ENCODE assay signal across 1 cellular context in genomic region chr15:43230640-43231115, GRCh38.
TF ChIP-seq lines count a peak whose summit lies in the region.

No MANE protein-coding gene starts in this region.

TF ChIP-seq in K562, 482 proteins besides CTCF, POLR2A, EP300 and RAD21 (continued from another document and continues in another):
- TF ChIP-seq ZNF318 (IDR thresholded peaks at IDR 0.05; ENCODE audit: borderline replicate concordance in 1 of 2, low read depth in 1 of 2) (no peak), MAX (CRISPR knock-in tag; IDR thresholded peaks at IDR 0.05) (no peak), PRMT5 (CRISPR knock-in tag; IDR thresholded peaks at IDR 0.05) (no peak), ZNF24 (IDR thresholded peaks at IDR 0.05) (no peak), ZFP30 (CRISPR knock-in tag; IDR thresholded peaks at IDR 0.05; ENCODE audit: borderline replicate concordance) (no peak), ARID2 (IDR thresholded peaks at IDR 0.05) (no peak), RFX1 (IDR thresholded peaks at IDR 0.05) (no peak), CHCHD3 (CRISPR knock-in tag; IDR thresholded peaks at IDR 0.05) (no peak), SNRNP70 (optimal IDR thresholded peaks at IDR 0.05; ENCODE audit: low read depth, low read length) (no peak), TRIM24 (IDR thresholded peaks at IDR 0.05) (peak; percentile 79 to 84), CSDE1 (IDR thresholded peaks at IDR 0.05) (no peak), SMAD1 (IDR thresholded peaks at IDR 0.05; ENCODE audit: low read depth, low read length, partially characterized antibody) (no peak), CREBBP (IDR thresholded peaks at IDR 0.05; ENCODE audit: low read depth, low read length) (no peak), FOS (IDR thresholded peaks at IDR 0.05; ENCODE audit: extremely low read depth, insufficient read length) (no peak), GATAD2A (IDR thresholded peaks at IDR 0.05) (no peak; the same call in 1 of the 2 replicates), MAFG (tag; conservative IDR thresholded peaks at IDR 0.05) (peak; percentile 97), CGGBP1 (CRISPR knock-in tag; IDR thresholded peaks at IDR 0.05) (no peak), MITF (IDR thresholded peaks at IDR 0.05) (peak; percentile 69), ZNF408 (CRISPR knock-in tag; IDR thresholded peaks at IDR 0.05; ENCODE audit: low read depth) (no peak), MEF2A (IDR thresholded peaks at IDR 0.05; ENCODE audit: control insufficient read depth, low read depth, low read length) (no peak), NCOA1 (IDR thresholded peaks at IDR 0.05; ENCODE audit: low read depth) (no peak), ZC3H8 (IDR thresholded peaks at IDR 0.05) (no peak), SNAPC5 (CRISPR knock-in tag; IDR thresholded peaks at IDR 0.05) (no peak), ZNF124 (CRISPR knock-in tag; IDR thresholded peaks at IDR 0.05) (no peak), ZNF134 (CRISPR knock-in tag; conservative IDR thresholded peaks at IDR 0.05) (no peak), ZNF174 (CRISPR knock-in tag; IDR thresholded peaks at IDR 0.05) (no peak), HNRNPK (IDR thresholded peaks at IDR 0.05; ENCODE audit: low read depth, low read length, poor library complexity, severe bottlenecking) (no peak), TEAD1 (CRISPR knock-in tag; IDR thresholded peaks at IDR 0.05) (peak in 1 of 2 experiments; percentile 64; a peak in 1 of 4 replicates), SETDB1 (IDR thresholded peaks at IDR 0.05; ENCODE audit: low read length) (no peak), E4F1 (CRISPR knock-in tag; IDR thresholded peaks at IDR 0.05; ENCODE audit: borderline replicate concordance) (no peak), MAFF (IDR thresholded peaks at IDR 0.05; ENCODE audit: low read length) (peak; percentile 72; the same call in 1 of the 2 replicates), CBX2 (IDR thresholded peaks at IDR 0.05; ENCODE audit: insufficient read depth, low read length, poor library complexity, severe bottlenecking) (no peak), ZBED1 (IDR thresholded peaks at IDR 0.05) (no peak), MTA2 (IDR thresholded peaks at IDR 0.05; ENCODE audit: low read depth) (peak; percentile 67), SMARCE1 (IDR thresholded peaks at IDR 0.05) (peak; percentile 69; the same call in 1 of the 2 replicates), ZBTB5 (IDR thresholded peaks at IDR 0.05) (no peak)
- TF ChIP-seq, protein P1, sequence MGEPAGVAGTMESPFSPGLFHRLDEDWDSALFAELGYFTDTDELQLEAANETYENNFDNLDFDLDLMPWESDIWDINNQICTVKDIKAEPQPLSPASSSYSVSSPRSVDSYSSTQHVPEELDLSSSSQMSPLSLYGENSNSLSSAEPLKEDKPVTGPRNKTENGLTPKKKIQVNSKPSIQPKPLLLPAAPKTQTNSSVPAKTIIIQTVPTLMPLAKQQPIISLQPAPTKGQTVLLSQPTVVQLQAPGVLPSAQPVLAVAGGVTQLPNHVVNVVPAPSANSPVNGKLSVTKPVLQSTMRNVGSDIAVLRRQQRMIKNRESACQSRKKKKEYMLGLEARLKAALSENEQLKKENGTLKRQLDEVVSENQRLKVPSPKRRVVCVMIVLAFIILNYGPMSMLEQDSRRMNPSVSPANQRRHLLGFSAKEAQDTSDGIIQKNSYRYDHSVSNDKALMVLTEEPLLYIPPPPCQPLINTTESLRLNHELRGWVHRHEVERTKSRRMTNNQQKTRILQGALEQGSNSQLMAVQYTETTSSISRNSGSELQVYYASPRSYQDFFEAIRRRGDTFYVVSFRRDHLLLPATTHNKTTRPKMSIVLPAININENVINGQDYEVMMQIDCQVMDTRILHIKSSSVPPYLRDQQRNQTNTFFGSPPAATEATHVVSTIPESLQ (CRISPR knock-in tag; IDR thresholded peaks at IDR 0.05), result no peak
- TF ChIP-seq, protein P2, sequence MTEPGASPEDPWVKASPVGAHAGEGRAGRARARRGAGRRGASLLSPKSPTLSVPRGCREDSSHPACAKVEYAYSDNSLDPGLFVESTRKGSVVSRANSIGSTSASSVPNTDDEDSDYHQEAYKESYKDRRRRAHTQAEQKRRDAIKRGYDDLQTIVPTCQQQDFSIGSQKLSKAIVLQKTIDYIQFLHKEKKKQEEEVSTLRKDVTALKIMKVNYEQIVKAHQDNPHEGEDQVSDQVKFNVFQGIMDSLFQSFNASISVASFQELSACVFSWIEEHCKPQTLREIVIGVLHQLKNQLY (CRISPR knock-in tag; conservative IDR thresholded peaks at IDR 0.05), result no peak
- TF ChIP-seq, protein P3, sequence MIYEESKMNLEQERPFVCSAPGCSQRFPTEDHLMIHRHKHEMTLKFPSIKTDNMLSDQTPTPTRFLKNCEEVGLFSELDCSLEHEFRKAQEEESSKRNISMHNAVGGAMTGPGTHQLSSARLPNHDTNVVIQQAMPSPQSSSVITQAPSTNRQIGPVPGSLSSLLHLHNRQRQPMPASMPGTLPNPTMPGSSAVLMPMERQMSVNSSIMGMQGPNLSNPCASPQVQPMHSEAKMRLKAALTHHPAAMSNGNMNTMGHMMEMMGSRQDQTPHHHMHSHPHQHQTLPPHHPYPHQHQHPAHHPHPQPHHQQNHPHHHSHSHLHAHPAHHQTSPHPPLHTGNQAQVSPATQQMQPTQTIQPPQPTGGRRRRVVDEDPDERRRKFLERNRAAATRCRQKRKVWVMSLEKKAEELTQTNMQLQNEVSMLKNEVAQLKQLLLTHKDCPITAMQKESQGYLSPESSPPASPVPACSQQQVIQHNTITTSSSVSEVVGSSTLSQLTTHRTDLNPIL (CRISPR knock-in tag; IDR thresholded peaks at IDR 0.05), result no peak
- TF ChIP-seq, protein P4, sequence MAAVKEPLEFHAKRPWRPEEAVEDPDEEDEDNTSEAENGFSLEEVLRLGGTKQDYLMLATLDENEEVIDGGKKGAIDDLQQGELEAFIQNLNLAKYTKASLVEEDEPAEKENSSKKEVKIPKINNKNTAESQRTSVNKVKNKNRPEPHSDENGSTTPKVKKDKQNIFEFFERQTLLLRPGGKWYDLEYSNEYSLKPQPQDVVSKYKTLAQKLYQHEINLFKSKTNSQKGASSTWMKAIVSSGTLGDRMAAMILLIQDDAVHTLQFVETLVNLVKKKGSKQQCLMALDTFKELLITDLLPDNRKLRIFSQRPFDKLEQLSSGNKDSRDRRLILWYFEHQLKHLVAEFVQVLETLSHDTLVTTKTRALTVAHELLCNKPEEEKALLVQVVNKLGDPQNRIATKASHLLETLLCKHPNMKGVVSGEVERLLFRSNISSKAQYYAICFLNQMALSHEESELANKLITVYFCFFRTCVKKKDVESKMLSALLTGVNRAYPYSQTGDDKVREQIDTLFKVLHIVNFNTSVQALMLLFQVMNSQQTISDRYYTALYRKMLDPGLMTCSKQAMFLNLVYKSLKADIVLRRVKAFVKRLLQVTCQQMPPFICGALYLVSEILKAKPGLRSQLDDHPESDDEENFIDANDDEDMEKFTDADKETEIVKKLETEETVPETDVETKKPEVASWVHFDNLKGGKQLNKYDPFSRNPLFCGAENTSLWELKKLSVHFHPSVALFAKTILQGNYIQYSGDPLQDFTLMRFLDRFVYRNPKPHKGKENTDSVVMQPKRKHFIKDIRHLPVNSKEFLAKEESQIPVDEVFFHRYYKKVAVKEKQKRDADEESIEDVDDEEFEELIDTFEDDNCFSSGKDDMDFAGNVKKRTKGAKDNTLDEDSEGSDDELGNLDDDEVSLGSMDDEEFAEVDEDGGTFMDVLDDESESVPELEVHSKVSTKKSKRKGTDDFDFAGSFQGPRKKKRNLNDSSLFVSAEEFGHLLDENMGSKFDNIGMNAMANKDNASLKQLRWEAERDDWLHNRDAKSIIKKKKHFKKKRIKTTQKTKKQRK (IDR thresholded peaks at IDR 0.05; ENCODE audit: borderline replicate concordance, low read depth, low read length), result no peak
